In the genomic region with DNA sequence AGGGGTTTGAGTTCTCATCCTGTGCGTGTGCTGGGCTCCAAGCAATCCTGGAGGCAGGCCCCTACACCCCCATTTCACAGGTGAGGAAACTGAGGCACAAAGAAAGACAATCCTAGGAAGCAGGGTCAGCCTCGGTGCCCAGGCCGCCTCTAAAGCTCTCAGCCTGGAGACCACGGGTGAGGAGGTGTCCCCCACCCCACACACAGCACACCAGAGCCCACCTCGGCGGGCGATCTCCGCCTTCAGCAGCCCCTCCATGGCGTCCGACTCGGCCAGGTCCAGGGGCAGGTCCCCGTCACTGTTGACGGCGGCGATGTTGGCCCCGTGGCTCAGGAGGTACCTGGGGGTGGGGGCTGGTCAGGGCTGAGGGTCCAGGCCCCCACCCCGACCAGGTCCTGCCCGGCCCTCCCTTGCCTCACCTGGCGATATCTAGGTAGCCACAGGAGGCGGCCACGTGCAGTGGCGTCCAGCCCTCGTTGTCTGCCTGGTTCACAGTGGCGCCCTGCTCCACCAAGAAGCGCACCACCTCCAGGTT, we compare ENCODE assay signal across 1 cellular context.
TF ChIP-seq lines count a peak whose summit lies in the region.

No MANE protein-coding gene starts in this region.

TF ChIP-seq in GM23338, 12 proteins besides CTCF, POLR2A, EP300 and RAD21:
- no peak for TF ChIP-seq NANOG (IDR thresholded peaks at IDR 0.05; ENCODE audit: borderline replicate concordance)
- TF ChIP-seq ZNF114 (CRISPR knock-in tag; IDR thresholded peaks at IDR 0.05), result no peak
- TF ChIP-seq CREB1 (CRISPR knock-in tag; IDR thresholded peaks at IDR 0.05; ENCODE audit: low read depth), result no peak
- TF ChIP-seq, protein P1, sequence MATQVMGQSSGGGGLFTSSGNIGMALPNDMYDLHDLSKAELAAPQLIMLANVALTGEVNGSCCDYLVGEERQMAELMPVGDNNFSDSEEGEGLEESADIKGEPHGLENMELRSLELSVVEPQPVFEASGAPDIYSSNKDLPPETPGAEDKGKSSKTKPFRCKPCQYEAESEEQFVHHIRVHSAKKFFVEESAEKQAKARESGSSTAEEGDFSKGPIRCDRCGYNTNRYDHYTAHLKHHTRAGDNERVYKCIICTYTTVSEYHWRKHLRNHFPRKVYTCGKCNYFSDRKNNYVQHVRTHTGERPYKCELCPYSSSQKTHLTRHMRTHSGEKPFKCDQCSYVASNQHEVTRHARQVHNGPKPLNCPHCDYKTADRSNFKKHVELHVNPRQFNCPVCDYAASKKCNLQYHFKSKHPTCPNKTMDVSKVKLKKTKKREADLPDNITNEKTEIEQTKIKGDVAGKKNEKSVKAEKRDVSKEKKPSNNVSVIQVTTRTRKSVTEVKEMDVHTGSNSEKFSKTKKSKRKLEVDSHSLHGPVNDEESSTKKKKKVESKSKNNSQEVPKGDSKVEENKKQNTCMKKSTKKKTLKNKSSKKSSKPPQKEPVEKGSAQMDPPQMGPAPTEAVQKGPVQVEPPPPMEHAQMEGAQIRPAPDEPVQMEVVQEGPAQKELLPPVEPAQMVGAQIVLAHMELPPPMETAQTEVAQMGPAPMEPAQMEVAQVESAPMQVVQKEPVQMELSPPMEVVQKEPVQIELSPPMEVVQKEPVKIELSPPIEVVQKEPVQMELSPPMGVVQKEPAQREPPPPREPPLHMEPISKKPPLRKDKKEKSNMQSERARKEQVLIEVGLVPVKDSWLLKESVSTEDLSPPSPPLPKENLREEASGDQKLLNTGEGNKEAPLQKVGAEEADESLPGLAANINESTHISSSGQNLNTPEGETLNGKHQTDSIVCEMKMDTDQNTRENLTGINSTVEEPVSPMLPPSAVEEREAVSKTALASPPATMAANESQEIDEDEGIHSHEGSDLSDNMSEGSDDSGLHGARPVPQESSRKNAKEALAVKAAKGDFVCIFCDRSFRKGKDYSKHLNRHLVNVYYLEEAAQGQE (IDR thresholded peaks at IDR 0.05; ENCODE audit: unreplicated experiment), result no peak
- no peak for TF ChIP-seq ZNF331 (CRISPR knock-in tag; IDR thresholded peaks at IDR 0.05; ENCODE audit: low read depth)
- TF ChIP-seq POLR2AphosphoS5 (IDR thresholded peaks at IDR 0.05; ENCODE audit: low read depth), result no peak
- TF ChIP-seq JUNB (IDR thresholded peaks at IDR 0.05; ENCODE audit: unreplicated experiment), result no peak
- TF ChIP-seq EZH2 (IDR thresholded peaks at IDR 0.05; ENCODE audit: low read depth, unreplicated experiment), result no peak
- no peak for TF ChIP-seq STAT1 (IDR thresholded peaks at IDR 0.05; ENCODE audit: unreplicated experiment)
- TF ChIP-seq EZH2phosphoT487 (IDR thresholded peaks at IDR 0.05; ENCODE audit: unreplicated experiment), result no peak
